ENCODE assay signal across 2 cellular contexts in genomic region chr16:9183682-9184353, GRCh38.
TF ChIP-seq lines count a peak whose summit lies in the region.

No MANE protein-coding gene starts in this region.

TF ChIP-seq in HepG2, 621 proteins besides CTCF, POLR2A, EP300 and RAD21 (continued from another document):
- TF ChIP-seq BCLAF1 (IDR thresholded peaks at IDR 0.05) (no peak), SP4 (CRISPR knock-in tag; IDR thresholded peaks at IDR 0.05) (no peak), ZZZ3 (CRISPR knock-in tag; IDR thresholded peaks at IDR 0.05; ENCODE audit: borderline replicate concordance) (no peak), NFYB (CRISPR knock-in tag; IDR thresholded peaks at IDR 0.05) (peak; percentile 60), ZFYVE20 (CRISPR knock-in tag; IDR thresholded peaks at IDR 0.05; ENCODE audit: borderline replicate concordance, low read depth) (no peak), ZNF576 (CRISPR knock-in tag; IDR thresholded peaks at IDR 0.05) (no peak), GATAD2A (CRISPR knock-in tag; IDR thresholded peaks at IDR 0.05) (no peak), ZNF451 (CRISPR knock-in tag; IDR thresholded peaks at IDR 0.05) (no peak)

TF ChIP-seq in WTC11, 78 proteins besides CTCF, POLR2A, EP300 and RAD21 (continued from another document):
- TF ChIP-seq AR (CRISPR knock-in tag; IDR thresholded peaks at IDR 0.05) (no peak), PRDM15 (CRISPR knock-in tag; IDR thresholded peaks at IDR 0.05) (no peak), TEAD1 (CRISPR knock-in tag; IDR thresholded peaks at IDR 0.05) (no peak), HMGA2 (CRISPR knock-in tag; IDR thresholded peaks at IDR 0.05) (no peak), OVOL2 (CRISPR knock-in tag; IDR thresholded peaks at IDR 0.05; ENCODE audit: borderline replicate concordance) (no peak), FOXP1 (CRISPR knock-in tag; IDR thresholded peaks at IDR 0.05; ENCODE audit: borderline replicate concordance) (no peak)
TF ChIP-seq in WTC11: peak in this region for 0.
